In the genomic region with DNA sequence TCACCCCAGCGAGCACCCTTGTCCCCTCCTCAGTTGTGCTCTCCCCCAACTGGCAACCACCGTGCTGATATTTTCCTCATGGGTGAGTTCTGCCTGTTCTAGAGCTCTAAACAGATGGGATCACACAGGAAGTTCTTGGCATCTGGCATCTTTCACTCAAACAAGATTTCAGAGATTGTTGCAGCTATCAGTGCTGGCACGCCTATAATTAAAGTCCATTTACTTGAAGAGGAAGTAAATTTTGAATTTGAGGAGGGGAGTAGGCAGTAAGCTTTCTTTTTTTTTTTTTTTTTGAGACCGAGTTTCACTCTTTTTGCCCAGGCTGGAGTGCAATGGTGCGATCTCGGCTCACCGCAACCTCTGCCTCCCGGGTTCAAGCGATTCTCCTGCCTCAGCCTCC, we compare ENCODE assay signal across 2 cellular contexts.
TF ChIP-seq lines count a peak whose summit lies in the region.

No MANE protein-coding gene starts in this region.

TF ChIP-seq in HEK293, 187 proteins besides CTCF, POLR2A, EP300 and RAD21:
- peak; percentile 39; the same call in 1 of the 2 replicates for TF ChIP-seq ZBTB17 (tag by site-specific recombination; IDR thresholded peaks at IDR 0.05)

TF ChIP-seq in K562, 482 proteins besides CTCF, POLR2A, EP300 and RAD21:
- TF ChIP-seq ADNP (tag; IDR thresholded peaks at IDR 0.05), result peak; percentile 46; the same call in 1 of the 2 replicates
